In genomic region chr17:72427761-72428109, GRCh38 we compare ENCODE assay signal across 2 cellular contexts.
TF ChIP-seq lines count a peak whose summit lies in the region.

No MANE protein-coding gene starts in this region.

TF ChIP-seq in A549, 52 proteins besides CTCF, POLR2A, EP300 and RAD21:
- no peak for TF ChIP-seq RNF2 (IDR thresholded peaks at IDR 0.05; ENCODE audit: borderline replicate concordance, low read depth)
- no peak for TF ChIP-seq HDAC2 (IDR thresholded peaks at IDR 0.05)
- no peak for TF ChIP-seq PBX3 (IDR thresholded peaks at IDR 0.05)
- TF ChIP-seq KDM1A (IDR thresholded peaks at IDR 0.05; ENCODE audit: low read depth): no peak
- no peak for TF ChIP-seq TP53 (CRISPR knock-in tag; IDR thresholded peaks at IDR 0.05)
- TF ChIP-seq REST (IDR thresholded peaks at IDR 0.05): no peak
- no peak for TF ChIP-seq RCOR1 (IDR thresholded peaks at IDR 0.05; ENCODE audit: low read depth, low read length)
- TF ChIP-seq FOSL2 (IDR thresholded peaks at IDR 0.05): no peak
- TF ChIP-seq FOSL2 (CRISPR knock-in tag; IDR thresholded peaks at IDR 0.05): no peak
- TF ChIP-seq CBX2 (IDR thresholded peaks at IDR 0.05; ENCODE audit: borderline replicate concordance, low read depth): no peak
- no peak for TF ChIP-seq FOSB (CRISPR knock-in tag; IDR thresholded peaks at IDR 0.05)
- no peak for TF ChIP-seq NFE2L2 (conservative IDR thresholded peaks at IDR 0.05; ENCODE audit: low read length)
- no peak for TF ChIP-seq FOXS1 (CRISPR knock-in tag; IDR thresholded peaks at IDR 0.05)
- TF ChIP-seq ATOH8 (CRISPR knock-in tag; IDR thresholded peaks at IDR 0.05; ENCODE audit: low read depth): no peak
- no peak for TF ChIP-seq NR3C1 (IDR thresholded peaks at IDR 0.05)
- no peak for TF ChIP-seq MAFK (IDR thresholded peaks at IDR 0.05; ENCODE audit: partially characterized antibody)
- no peak for TF ChIP-seq SMC3 (IDR thresholded peaks at IDR 0.05)

TF ChIP-seq in IMR-90, 13 proteins besides CTCF, POLR2A, EP300 and RAD21:
- TF ChIP-seq FOS (IDR thresholded peaks at IDR 0.05; ENCODE audit: low read depth, low read length) (no peak), MXI1 (IDR thresholded peaks at IDR 0.05; ENCODE audit: borderline replicate concordance, low read depth, low read length) (no peak), NFE2L2 (IDR thresholded peaks at IDR 0.05; ENCODE audit: low read depth, low read length) (no peak), CHD1 (IDR thresholded peaks at IDR 0.05; ENCODE audit: low read depth, low read length) (no peak), SMC3 (IDR thresholded peaks at IDR 0.05; ENCODE audit: low read depth, low read length) (no peak), USF2 (IDR thresholded peaks at IDR 0.05; ENCODE audit: low read depth, low read length) (no peak), MAZ (IDR thresholded peaks at IDR 0.05; ENCODE audit: borderline replicate concordance, low read depth, low read length) (no peak), MAFK (IDR thresholded peaks at IDR 0.05; ENCODE audit: low read depth, low read length) (no peak), RFX5 (IDR thresholded peaks at IDR 0.05; ENCODE audit: low read depth, low read length) (no peak), ELK1 (IDR thresholded peaks at IDR 0.05; ENCODE audit: borderline replicate concordance, low read depth, low read length) (no peak), CEBPB (IDR thresholded peaks at IDR 0.05; ENCODE audit: low read depth, low read length) (no peak), BHLHE40 (IDR thresholded peaks at IDR 0.05; ENCODE audit: low read depth, low read length) (no peak), RCOR1 (IDR thresholded peaks at IDR 0.05; ENCODE audit: insufficient replicate concordance, low read length) (no peak)
